ENCODE assay signal across 1 cellular context in the genomic region with DNA sequence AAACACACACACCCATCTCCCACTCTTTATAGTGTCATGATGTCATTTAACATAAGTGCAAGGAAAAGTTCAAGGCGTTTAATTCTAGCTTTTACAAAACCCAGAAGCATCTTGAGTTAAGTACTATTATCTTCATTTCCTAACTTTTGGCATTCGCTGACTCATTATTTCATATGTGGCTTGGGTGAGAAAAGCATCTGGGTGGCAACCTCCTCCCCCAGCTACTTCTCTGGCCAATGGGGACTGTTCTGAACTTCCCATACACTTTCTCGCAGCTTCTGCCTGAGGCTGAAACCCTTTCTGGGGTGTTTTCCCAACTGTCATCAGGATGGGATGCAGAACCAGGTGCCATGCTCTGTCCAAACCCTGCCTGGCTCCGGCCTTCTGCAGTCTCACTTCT.
TF ChIP-seq lines count a peak whose summit lies in the region.

No MANE protein-coding gene starts in this region.

TF ChIP-seq in WTC11, 78 proteins besides CTCF, POLR2A, EP300 and RAD21 (continued from another document):
- no peak for TF ChIP-seq AFF4 (CRISPR knock-in tag; IDR thresholded peaks at IDR 0.05; ENCODE audit: borderline replicate concordance)
- no peak for TF ChIP-seq E2F1 (CRISPR knock-in tag; IDR thresholded peaks at IDR 0.05)
- no peak for TF ChIP-seq CREB1 (CRISPR knock-in tag; IDR thresholded peaks at IDR 0.05)
- no peak for TF ChIP-seq PRRX2 (CRISPR knock-in tag; IDR thresholded peaks at IDR 0.05)
- TF ChIP-seq ZNF232 (CRISPR knock-in tag; IDR thresholded peaks at IDR 0.05): no peak
- no peak for TF ChIP-seq AR (CRISPR knock-in tag; IDR thresholded peaks at IDR 0.05)
- no peak for TF ChIP-seq SOX15 (CRISPR knock-in tag; IDR thresholded peaks at IDR 0.05)
- TF ChIP-seq, protein P1, sequence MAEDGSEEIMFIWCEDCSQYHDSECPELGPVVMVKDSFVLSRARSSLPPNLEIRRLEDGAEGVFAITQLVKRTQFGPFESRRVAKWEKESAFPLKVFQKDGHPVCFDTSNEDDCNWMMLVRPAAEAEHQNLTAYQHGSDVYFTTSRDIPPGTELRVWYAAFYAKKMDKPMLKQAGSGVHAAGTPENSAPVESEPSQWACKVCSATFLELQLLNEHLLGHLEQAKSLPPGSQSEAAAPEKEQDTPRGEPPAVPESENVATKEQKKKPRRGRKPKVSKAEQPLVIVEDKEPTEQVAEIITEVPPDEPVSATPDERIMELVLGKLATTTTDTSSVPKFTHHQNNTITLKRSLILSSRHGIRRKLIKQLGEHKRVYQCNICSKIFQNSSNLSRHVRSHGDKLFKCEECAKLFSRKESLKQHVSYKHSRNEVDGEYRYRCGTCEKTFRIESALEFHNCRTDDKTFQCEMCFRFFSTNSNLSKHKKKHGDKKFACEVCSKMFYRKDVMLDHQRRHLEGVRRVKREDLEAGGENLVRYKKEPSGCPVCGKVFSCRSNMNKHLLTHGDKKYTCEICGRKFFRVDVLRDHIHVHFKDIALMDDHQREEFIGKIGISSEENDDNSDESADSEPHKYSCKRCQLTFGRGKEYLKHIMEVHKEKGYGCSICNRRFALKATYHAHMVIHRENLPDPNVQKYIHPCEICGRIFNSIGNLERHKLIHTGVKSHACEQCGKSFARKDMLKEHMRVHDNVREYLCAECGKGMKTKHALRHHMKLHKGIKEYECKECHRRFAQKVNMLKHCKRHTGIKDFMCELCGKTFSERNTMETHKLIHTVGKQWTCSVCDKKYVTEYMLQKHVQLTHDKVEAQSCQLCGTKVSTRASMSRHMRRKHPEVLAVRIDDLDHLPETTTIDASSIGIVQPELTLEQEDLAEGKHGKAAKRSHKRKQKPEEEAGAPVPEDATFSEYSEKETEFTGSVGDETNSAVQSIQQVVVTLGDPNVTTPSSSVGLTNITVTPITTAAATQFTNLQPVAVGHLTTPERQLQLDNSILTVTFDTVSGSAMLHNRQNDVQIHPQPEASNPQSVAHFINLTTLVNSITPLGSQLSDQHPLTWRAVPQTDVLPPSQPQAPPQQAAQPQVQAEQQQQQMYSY (CRISPR knock-in tag; IDR thresholded peaks at IDR 0.05): no peak
